26 cellular contexts compared by ENCODE assay signal in genomic region chr13:36084131-36084530, GRCh38. TPM values are rescaled to one million over a fixed set of nuclear protein-coding genes. Genes with fewer than 3 reads are reported as not detected.
"Had no signal": no experiment of that assay in that cellular context is flagged by ENCODE, and none has a peak within 500 bp of the region (broad histone marks: within the 10 kb centered on the region; RNA-seq: fewer than 3 reads in every experiment).

No MANE protein-coding gene starts in this region.

- H3K4me1 Mint-ChIP-seq: naive B cell; natural killer cell; stimulated activated effector memory CD8-positive, alpha-beta T cell treated with anti-CD3 and anti-CD28 coated beads, Interleukin-12 subunit alpha, Interleukin-12 subunit beta, amount 100 ng/mL, for 72 hours had no signal

- H3K4me3 Mint-ChIP-seq: naive B cell; natural killer cell; stimulated activated effector memory CD8-positive, alpha-beta T cell treated with anti-CD3 and anti-CD28 coated beads, Interleukin-12 subunit alpha, Interleukin-12 subunit beta, amount 100 ng/mL, for 72 hours; stimulated activated naive CD8-positive, alpha-beta T cell treated with anti-CD3 and anti-CD28 coated beads, Interleukin-15, Interleukin-2, amounts not matched to agents 100 ng/mL and 50 ng/mL, for 24 hours had no signal

- H3K4me1 ChIP-seq: right atrium auricular region, right lobe of liver, suprapubic skin, upper lobe of right lung had no signal

- H3K27ac ChIP-seq: hepatocyte, left ventricle myocardium inferior, ovary, right atrium auricular region, right lobe of liver, skin epidermis, suprapubic skin, thoracic aorta, tibial artery, upper lobe of right lung had no signal

- DNase-seq: islet precursor cell; left ventricle myocardium inferior; mesendoderm; midbrain; mucosa of descending colon; naive B cell; natural killer cell; ovary; right lobe of liver; stimulated activated CD4-positive, alpha-beta T cell treated with anti-CD3 and anti-CD28 coated beads, Interleukin-12 subunit alpha, Interleukin-12 subunit beta, amount 100 ng/mL, for 4 hours; stimulated activated CD4-positive, alpha-beta T cell treated with anti-CD3 and anti-CD28 coated beads, Interleukin-15, amount 100 ng/mL, for 24 hours; stimulated activated CD4-positive, alpha-beta T cell treated with anti-CD3 and anti-CD28 coated beads, Interleukin-2, amount 100 ng/mL, for 24 hours; stimulated activated CD4-positive, alpha-beta T cell treated with anti-CD3 and anti-CD28 coated beads, Interleukin-4, amount 100 ng/mL, for 1 hour; stimulated activated naive CD4-positive, alpha-beta T cell; tibial artery; trophoblast cell; upper lobe of right lung had no signal

- H3K79me2 ChIP-seq: hepatocyte had no signal

- H2AFZ ChIP-seq: hepatocyte had no signal

- H3K36me3 Mint-ChIP-seq: naive B cell; natural killer cell; stimulated activated effector memory CD8-positive, alpha-beta T cell treated with anti-CD3 and anti-CD28 coated beads, Interleukin-12 subunit alpha, Interleukin-12 subunit beta, amount 100 ng/mL, for 72 hours had no signal

- H3K4me2 ChIP-seq: hepatocyte had no signal

- H3K27me3 Mint-ChIP-seq: naive B cell; stimulated activated naive CD8-positive, alpha-beta T cell treated with anti-CD3 and anti-CD28 coated beads, Interleukin-15, Interleukin-2, amounts not matched to agents 100 ng/mL and 50 ng/mL, for 24 hours had no signal

- H3K4me3 ChIP-seq: hepatocyte, left ventricle myocardium inferior, lung, mucosa of descending colon, ovary, right atrium auricular region, right lobe of liver, skin epidermis, suprapubic skin, thoracic aorta, tibial artery, upper lobe of right lung had no signal

- H3K27me3 ChIP-seq: ovary, right atrium auricular region, right lobe of liver, suprapubic skin, tibial artery, upper lobe of right lung had no signal

- H3K27ac Mint-ChIP-seq: naive B cell; natural killer cell; progenitor cell of endocrine pancreas; stimulated activated effector memory CD8-positive, alpha-beta T cell treated with anti-CD3 and anti-CD28 coated beads, Interleukin-12 subunit alpha, Interleukin-12 subunit beta, amount 100 ng/mL, for 72 hours; stimulated activated naive CD8-positive, alpha-beta T cell treated with anti-CD3 and anti-CD28 coated beads, Interleukin-15, Interleukin-2, amounts not matched to agents 100 ng/mL and 50 ng/mL, for 24 hours had no signal

- H3K36me3 ChIP-seq: left ventricle myocardium inferior, ovary, right atrium auricular region, right lobe of liver, suprapubic skin, thoracic aorta, tibial artery, upper lobe of right lung had no signal

- H3K9me3 ChIP-seq: left ventricle myocardium inferior, mucosa of descending colon, ovary, right atrium auricular region, right lobe of liver, suprapubic skin, thoracic aorta, tibial artery, upper lobe of right lung had no signal

RNA-seq across cellular contexts. Expression of gene DCLK1, which starts 47.1 kb away (rescaled TPM):
- total RNA-seq: natural killer cell had no signal
